ENCODE assay signal across 2 cellular contexts in the genomic region with DNA sequence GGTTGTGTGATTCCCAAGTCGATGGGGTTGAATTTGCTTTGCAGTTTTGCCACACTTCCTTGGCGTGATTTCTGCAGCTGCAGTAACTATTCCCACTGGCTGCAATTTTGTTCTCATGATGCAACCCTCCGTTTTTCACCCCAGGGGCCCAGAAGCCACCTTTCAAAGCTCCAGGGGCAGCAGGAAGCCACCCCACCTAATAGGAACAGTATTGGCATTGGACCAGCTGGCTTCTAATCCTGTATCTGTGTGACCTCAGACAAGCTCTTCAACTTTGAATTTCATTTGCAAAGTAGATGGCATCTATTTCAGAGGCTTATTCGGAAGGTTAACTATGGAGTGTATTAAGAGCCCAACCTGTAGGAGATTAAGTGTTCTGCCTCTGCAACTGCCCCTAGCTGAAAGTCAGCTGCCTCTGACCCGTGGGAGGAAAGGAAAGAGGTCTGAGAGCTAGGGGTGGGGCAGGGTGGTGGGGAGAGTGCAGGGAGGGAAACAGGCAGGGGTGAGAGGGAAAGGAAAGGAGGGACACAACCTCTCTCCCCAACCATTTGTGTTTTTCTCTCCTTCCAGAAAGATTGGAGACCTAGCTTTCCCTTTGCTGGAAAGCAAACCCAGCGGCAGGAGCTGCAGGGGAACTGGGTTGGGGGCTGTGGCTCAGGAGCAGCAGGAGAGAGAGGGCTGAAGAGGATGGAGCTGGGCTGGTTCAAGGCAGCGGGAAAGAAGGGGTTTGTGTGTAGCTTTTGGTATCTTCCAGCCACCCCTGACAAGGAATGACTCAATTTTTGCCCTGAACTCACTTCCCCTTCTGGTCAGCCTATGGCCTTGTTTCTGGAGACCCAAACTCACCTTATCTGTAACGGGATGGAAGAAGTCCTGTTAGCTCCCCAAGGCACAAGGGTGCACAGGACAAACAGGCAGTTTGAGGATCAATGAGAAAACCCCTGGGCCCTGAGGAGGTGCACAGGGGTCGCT.
TF ChIP-seq lines count a peak whose summit lies in the region.

No MANE protein-coding gene starts in this region.

TF ChIP-seq in HepG2, 621 proteins besides CTCF, POLR2A, EP300 and RAD21:
- TF ChIP-seq ZNF367 (CRISPR knock-in tag; IDR thresholded peaks at IDR 0.05; ENCODE audit: borderline replicate concordance) (no peak), SRF (IDR thresholded peaks at IDR 0.05; ENCODE audit: low read depth, low read length) (no peak), SRY (CRISPR knock-in tag; IDR thresholded peaks at IDR 0.05) (no peak), ZFP62 (CRISPR knock-in tag; IDR thresholded peaks at IDR 0.05) (no peak), ZNF800 (CRISPR knock-in tag; IDR thresholded peaks at IDR 0.05) (no peak), ISX (CRISPR knock-in tag; conservative IDR thresholded peaks at IDR 0.05) (no peak), PCBP1 (IDR thresholded peaks at IDR 0.05; ENCODE audit: borderline replicate concordance, low read depth, low read length) (no peak), ZNF333 (CRISPR knock-in tag; IDR thresholded peaks at IDR 0.05; ENCODE audit: borderline replicate concordance) (no peak), HOMEZ (CRISPR knock-in tag; IDR thresholded peaks at IDR 0.05; ENCODE audit: low read depth) (no peak)

TF ChIP-seq in WTC11, 78 proteins besides CTCF, POLR2A, EP300 and RAD21:
- TF ChIP-seq ZNF317 (CRISPR knock-in tag; IDR thresholded peaks at IDR 0.05; ENCODE audit: borderline replicate concordance, low read depth) = peak; percentile 72; the same call in 1 of the 2 replicates
- TF ChIP-seq ZNF532 (CRISPR knock-in tag; IDR thresholded peaks at IDR 0.05; ENCODE audit: borderline replicate concordance) = no peak
